Comparison of ENCODE assay signal across 8 cellular contexts in the genomic region with DNA sequence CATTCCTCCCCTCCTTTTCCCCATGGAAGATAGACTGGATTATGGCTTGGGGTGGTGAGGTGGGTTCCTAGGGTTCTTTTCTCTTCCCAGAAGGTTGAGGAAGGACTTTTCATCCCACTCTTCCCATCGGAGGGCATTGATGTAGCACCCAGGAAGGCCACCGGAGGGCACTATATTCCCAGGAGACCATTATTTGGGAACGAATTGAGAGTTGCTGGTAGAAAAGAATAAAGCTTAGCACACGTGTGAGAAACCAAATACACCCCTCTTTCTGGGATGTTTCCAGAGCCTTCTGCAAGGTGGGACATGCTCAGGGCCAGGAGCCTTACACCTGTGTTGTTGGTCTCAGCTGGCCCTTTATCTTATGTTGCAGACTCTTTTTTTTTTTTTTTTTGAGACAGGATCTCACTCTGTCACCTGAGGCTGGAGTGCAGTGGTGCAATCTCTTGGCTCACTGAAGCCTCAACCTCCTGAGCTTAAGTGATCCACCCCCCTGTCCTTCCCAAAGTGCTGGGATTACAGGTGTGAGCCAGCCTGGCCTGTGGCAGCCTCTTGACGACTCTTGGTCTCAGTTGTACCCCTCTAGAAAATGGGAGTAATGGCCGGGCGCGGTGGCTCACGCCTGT. TPM values are rescaled to one million over a fixed set of nuclear protein-coding genes. Genes with fewer than 3 reads are reported as not detected.
DNase-seq lines count a peak whose midpoint lies in the region; ATAC-seq and TF ChIP-seq lines count a peak whose summit lies in the region.

No MANE protein-coding gene starts in this region.

- peak; percentile 72 for DNase-seq in AG08396 (ENCODE audit: low spot score)
- peak; percentile 41 for DNase-seq in GM12865 (ENCODE audit: low read depth)
- DNase-seq in NCI-H2107 (lab: John Stamatoyannopoulos, UW): peak; percentile 21
- DNase-seq in activated CD4-positive, alpha-beta T cell treated with anti-CD3 and anti-CD28 coated beads, Interleukin-2, amount 50 U/mL, for 1 hour: peak; percentile 10
- peak; percentile 25 for DNase-seq in glomerular endothelial cell (ENCODE audit: extremely low read depth, low read depth, low spot score)
- peak; percentile 59 to 81 (median 75) for DNase-seq in ovary
- no peak for DNase-seq in effector memory CD8-positive, alpha-beta T cell
- DNase-seq in effector CD4-positive, alpha-beta T cell: no peak

- H3K4me3 Mint-ChIP-seq in effector memory CD8-positive, alpha-beta T cell: no peak overlapping the region

- H3K27me3 Mint-ChIP-seq in effector memory CD8-positive, alpha-beta T cell: peaks cover 0 to 31% of the 10 kb centered on the region in 2 donors

- H3K4me1 Mint-ChIP-seq in effector memory CD8-positive, alpha-beta T cell (ENCODE audit: low read depth in 2 of 2): no peaks in the 10 kb centered on the region

- H3K4me1 ChIP-seq in ovary (ENCODE audit: insufficient read depth): peaks cover 2% of the 10 kb centered on the region

- no peaks in the 10 kb centered on the region for H3K36me3 ChIP-seq in ovary

- no peak overlapping the region for H3K27ac Mint-ChIP-seq in effector memory CD8-positive, alpha-beta T cell

- no peak for TF ChIP-seq EP300 in ovary (IDR thresholded peaks at IDR 0.05)

- no peak for ATAC-seq in effector memory CD8-positive, alpha-beta T cell (replicated peaks)

- no peak for TF ChIP-seq POLR2A in ovary (IDR thresholded peaks at IDR 0.05)

- H3K9me3 ChIP-seq in ovary: no peaks in the 10 kb centered on the region

- H3K27me3 ChIP-seq in ovary: no peaks in the 10 kb centered on the region

- TF ChIP-seq CTCF in GM12865 (IDR thresholded peaks at IDR 0.05; ENCODE audit: insufficient read depth, low read depth, low read length, missing control alignments) (peak; percentile 78), ovary (IDR thresholded peaks at IDR 0.05) (peak; percentile 47 to 77 (median 60))

- H3K36me3 Mint-ChIP-seq in effector memory CD8-positive, alpha-beta T cell (ENCODE audit: insufficient read depth): no peaks in the 10 kb centered on the region

- 52 to 54% (median 52%) methylated on average over 9 of the region's 9 CpGs for WGBS in ovary, 3 donors

- no peak overlapping the region for H3K27ac ChIP-seq in ovary

- no peaks in the 10 kb centered on the region for H3K9me3 Mint-ChIP-seq in effector memory CD8-positive, alpha-beta T cell

- H3K4me3 ChIP-seq in GM12865 (ENCODE audit: low read depth, low read length) (no peak overlapping the region), ovary (no peak overlapping the region)

- intact Hi-C loops in ovary (cut with DNase I): loop anchor here in 3 of 4 donors (5.0 to 10.0 kb wide), 4 partner anchors 100 to 243 kb away; a partner anchor contains a TSS

RNA-seq across cellular contexts. Expression of a gene that starts 6.3 kb away (rescaled TPM):
- 2.7 and 9.7 TPM in 2 replicates for total RNA-seq in glomerular endothelial cell
- total RNA-seq in ovary: 1 to 10 TPM; 1.1 to 4.4 (median 3.3) TPM
- 1 to 10 TPM; 1.4 to 2.1 TPM for polyA plus RNA-seq in ovary

RNA-seq across cellular contexts. Expression of a gene that starts 28.7 kb away (rescaled TPM):
- total RNA-seq in glomerular endothelial cell (not detected in 2 replicates), ovary (1 to 10 TPM in 1 of 7 donors, not detected in 6; 1.1 TPM)
- under 1 TPM in 1 of 2 donors, not detected in 1; 0.12 TPM for polyA plus RNA-seq in ovary

RNA-seq across cellular contexts. Expression of a gene that starts 46.3 kb away (rescaled TPM):
- 2.2 and 4.7 TPM in 2 replicates for total RNA-seq in glomerular endothelial cell
- total RNA-seq in ovary: 10 to 100 TPM in 6 of 7 donors, 1 to 10 TPM in 1; 9.7 to 17.8 (median 14.4) TPM
- polyA plus RNA-seq in ovary: 10 to 100 TPM in 1 of 2 donors, 1 to 10 TPM in 1; 7.9 to 18.8 TPM

Comparison
In these comparisons a context has a peak if more than half of its experiments do, and no peak if none do; other contexts are left out.
1. DNase-seq: peak in AG08396 (single experiment), GM12865 (single experiment), NCI-H2107 (single experiment), activated CD4-positive, alpha-beta T cell treated with anti-CD3 and anti-CD28 coated beads, Interleukin-2, amount 50 U/mL, for 1 hour (single experiment), glomerular endothelial cell (single experiment) and ovary (5 of 5); none in effector memory CD8-positive, alpha-beta T cell (0 of 3) and effector CD4-positive, alpha-beta T cell (single experiment).